28 cellular contexts compared by ENCODE assay signal in genomic region chr7:48537561-48537960, GRCh38.
DNase-seq lines count a peak whose midpoint lies in the region; FAIRE-seq and TF ChIP-seq lines count a peak whose summit lies in the region.
"Had no signal": no experiment of that assay in that cellular context is flagged by ENCODE, and none has a peak within 500 bp of the region (broad histone marks: within the 10 kb centered on the region; RNA-seq: fewer than 3 reads in every experiment).

No MANE protein-coding gene starts in this region.

- H3K4me1 ChIP-seq in hepatocyte (ENCODE audit: insufficient read depth) (no peaks in the 10 kb centered on the region), OCI-LY7 (ENCODE audit: insufficient read depth, low read length, poor library complexity, severe bottlenecking) (no peaks in the 10 kb centered on the region)
- H3K4me1 ChIP-seq: BLaER1, Caco-2, testis, vagina had no signal

- CTCF ChIA-PET in OCI-LY7 (lab: Charles Lee; ENCODE audit: unreplicated experiment) = no interaction called here

- no peak overlapping the region for H3K4me2 ChIP-seq in hepatocyte
- H3K4me2 ChIP-seq in OCI-LY7 (ENCODE audit: low read length) = no peak overlapping the region
- H3K4me2 ChIP-seq: BLaER1 had no signal

- POLR2A ChIA-PET in OCI-LY7 (lab: Charles Lee) = interaction anchor here (1.0 kb wide), 1 partner anchor 1268 kb away, joined by 3 read pairs; no protein-coding TSS in a partner anchor

- H3K27me3 ChIP-seq in hepatocyte = no peaks in the 10 kb centered on the region
- H3K27me3 ChIP-seq: BLaER1, testis, vagina had no signal

- intact Hi-C loops in OCI-LY7 (cut with micrococcal nuclease; ENCODE audit: unreplicated experiment) = no loop called here

- H3K4me3 ChIP-seq in hepatocyte (no peak overlapping the region), OCI-LY7 (ENCODE audit: low read depth, low read length, poor library complexity, severe bottlenecking) (no peak overlapping the region)
- H3K4me3 ChIP-seq: BLaER1, testis, vagina had no signal

- peak; percentile 44 for DNase-seq in A172 (ENCODE audit: low spot score)
- DNase-seq in ELR (ENCODE audit: low read depth) = peak; percentile 1
- peak; percentile 39 for DNase-seq in SW480 (ENCODE audit: low spot score)
- peak; percentile 59 for DNase-seq in hepatocyte (ENCODE audit: low spot score)
- no peak for DNase-seq in NCI-H748 treated with DMSO at 0.1 percent for 48 hours (lab: John Stamatoyannopoulos, UW)
- DNase-seq in HTR-8/SVneo (ENCODE audit: insufficient read length, low spot score) = no peak
- DNase-seq in OCI-LY7 (ENCODE audit: low spot score) = no peak
- DNase-seq in NCI-H526 treated with DMSO at 0.1 percent for 48 hours (lab: John Stamatoyannopoulos, UW) = no peak
- DNase-seq: activated CD4-positive, alpha-beta T cell treated with anti-CD3 and anti-CD28 coated beads, Interleukin-2, amount 10 ng/mL, durations not matched to agents 24 days and 14 days; activated CD8-positive, alpha-beta memory T cell treated with anti-CD3 and anti-CD28 coated beads, Interleukin-2, amount 10 ng/mL, durations not matched to agents 7 days and 5 days; Caco-2; dermis blood vessel endothelial cell; EL; head of caudate nucleus; mesendoderm; MV-4-11; naive B cell; NCI-H1694; NCI-H2171 treated with DMSO at 0.1 percent for 48 hours; NCI-H524 treated with DMSO at 0.1 percent for 48 hours; occipital lobe; stimulated activated CD4-positive, alpha-beta T cell treated with anti-CD3 and anti-CD28 coated beads, Interleukin-4, amount 100 ng/mL, for 24 hours; stimulated activated naive CD4-positive, alpha-beta T cell treated with Interleukin-2 at 50 U/mL for 16 hours; testis had no signal

- TF ChIP-seq CTCF in hepatocyte (IDR thresholded peaks at IDR 0.05; ENCODE audit: poor library complexity) (no peak), OCI-LY7 (conservative IDR thresholded peaks at IDR 0.05; ENCODE audit: low read length) (no peak)

- H2AFZ ChIP-seq in hepatocyte = no peak overlapping the region
- no peak overlapping the region for H2AFZ ChIP-seq in OCI-LY7 (ENCODE audit: low read length)

- H3K9me3 ChIP-seq in hepatocyte (ENCODE audit: low read depth) = no peaks in the 10 kb centered on the region
- H3K9me3 ChIP-seq in OCI-LY7 (ENCODE audit: low read length) = no peaks in the 10 kb centered on the region
- H3K9me3 ChIP-seq: testis, vagina had no signal

- no peak for FAIRE-seq in HTR-8/SVneo (lab: Jason Lieb, UNC)
- FAIRE-seq: astrocyte, GM19239 had no signal

- H3K9me2 ChIP-seq in hepatocyte (replicated peaks; ENCODE audit: insufficient read depth) (no peaks in the 10 kb centered on the region), OCI-LY7 (ENCODE audit: insufficient read depth, low read length) (no peaks in the 10 kb centered on the region)

- H3K36me3 ChIP-seq in hepatocyte (replicated peaks; ENCODE audit: insufficient read depth, low read depth) = no peaks in the 10 kb centered on the region
- H3K36me3 ChIP-seq in OCI-LY7 (ENCODE audit: insufficient read depth, low read length) = no peaks in the 10 kb centered on the region
- H3K36me3 ChIP-seq: BLaER1, vagina had no signal

- 75% methylated on average over 2 of the region's 2 CpGs for WGBS in hepatocyte (ENCODE audit: low lambda C conversion rate, missing lambda C conversion rate)

- no peaks in the 10 kb centered on the region for H3K79me2 ChIP-seq in hepatocyte
- H3K79me2 ChIP-seq in OCI-LY7 (ENCODE audit: insufficient read depth, low read depth, low read length) = no peaks in the 10 kb centered on the region

- H4K20me1 ChIP-seq in hepatocyte (ENCODE audit: insufficient read depth, poor library complexity, severe bottlenecking) (no peaks in the 10 kb centered on the region), OCI-LY7 (ENCODE audit: insufficient read depth, low read length) (no peaks in the 10 kb centered on the region)
- H4K20me1 ChIP-seq: BLaER1 had no signal

- BruUV-seq in OCI-LY7 (replicated peaks; lab: Mats Ljungman, UMichigan) = no TSS peak

- H3K27ac ChIP-seq in hepatocyte (peak overlapping the region; percentile 54), OCI-LY7 (ENCODE audit: low read depth, low read length, poor library complexity, severe bottlenecking) (no peak overlapping the region)
- H3K27ac ChIP-seq: BLaER1, testis, vagina had no signal

Comparison
In these comparisons a context has a peak if more than half of its experiments do, and no peak if none do; other contexts are left out.
1. DNase-seq: peak in A172 (single experiment), ELR (single experiment), SW480 (single experiment) and hepatocyte (single experiment); none in NCI-H748 treated with DMSO at 0.1 percent for 48 hours (single experiment), HTR-8/SVneo (single experiment), OCI-LY7 (single experiment) and NCI-H526 treated with DMSO at 0.1 percent for 48 hours (single experiment).